8 cellular contexts compared by ENCODE assay signal in the genomic region with DNA sequence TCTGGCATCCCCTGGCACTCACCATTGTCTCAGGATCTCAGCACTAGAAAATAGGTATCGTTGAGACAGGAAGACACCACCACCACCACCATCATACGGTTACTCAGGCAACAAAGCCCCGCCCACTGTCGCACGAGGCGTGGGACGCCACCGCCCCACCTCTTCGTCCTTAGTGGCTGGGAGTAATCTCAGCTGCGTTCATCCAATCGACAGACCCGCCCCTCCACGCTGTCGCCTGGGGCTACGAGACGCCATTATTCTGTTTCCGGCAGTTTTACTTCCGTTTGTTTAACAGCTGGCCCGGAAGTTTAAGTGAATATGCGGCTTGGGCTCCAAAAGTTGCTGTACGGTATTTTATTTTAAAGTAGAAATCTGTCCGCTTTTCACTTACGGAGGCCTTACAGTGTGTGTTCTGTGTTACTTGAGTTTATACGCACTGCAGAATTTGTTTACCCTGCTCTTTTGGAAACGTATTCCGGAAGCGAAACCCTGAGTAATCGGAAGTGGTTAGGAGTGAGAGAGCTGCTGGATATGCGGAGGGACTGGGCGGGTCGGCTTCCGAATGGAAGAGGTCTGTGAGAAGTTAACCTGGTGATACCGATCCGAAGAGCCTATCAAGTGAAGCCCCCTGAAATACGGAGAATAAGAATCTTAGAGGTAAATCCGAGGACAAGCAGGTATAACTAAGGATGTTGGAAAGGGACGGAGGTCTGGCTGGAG. TPM values are rescaled to one million over a fixed set of nuclear protein-coding genes. Genes with fewer than 3 reads are reported as not detected.
DNase-seq lines count a peak whose midpoint lies in the region; ATAC-seq and TF ChIP-seq lines count a peak whose summit lies in the region.

A gene with protein sequence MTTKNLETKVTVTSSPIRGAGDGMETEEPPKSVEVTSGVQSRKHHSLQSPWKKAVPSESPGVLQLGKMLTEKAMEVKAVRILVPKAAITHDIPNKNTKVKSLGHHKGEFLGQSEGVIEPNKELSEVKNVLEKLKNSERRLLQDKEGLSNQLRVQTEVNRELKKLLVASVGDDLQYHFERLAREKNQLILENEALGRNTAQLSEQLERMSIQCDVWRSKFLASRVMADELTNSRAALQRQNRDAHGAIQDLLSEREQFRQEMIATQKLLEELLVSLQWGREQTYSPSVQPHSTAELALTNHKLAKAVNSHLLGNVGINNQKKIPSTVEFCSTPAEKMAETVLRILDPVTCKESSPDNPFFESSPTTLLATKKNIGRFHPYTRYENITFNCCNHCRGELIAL (plus strand): TSS at position 510 of the 720 bp plus-strand sequence. CDS start 1,328 bp downstream, outside the sequence.
A gene with protein sequence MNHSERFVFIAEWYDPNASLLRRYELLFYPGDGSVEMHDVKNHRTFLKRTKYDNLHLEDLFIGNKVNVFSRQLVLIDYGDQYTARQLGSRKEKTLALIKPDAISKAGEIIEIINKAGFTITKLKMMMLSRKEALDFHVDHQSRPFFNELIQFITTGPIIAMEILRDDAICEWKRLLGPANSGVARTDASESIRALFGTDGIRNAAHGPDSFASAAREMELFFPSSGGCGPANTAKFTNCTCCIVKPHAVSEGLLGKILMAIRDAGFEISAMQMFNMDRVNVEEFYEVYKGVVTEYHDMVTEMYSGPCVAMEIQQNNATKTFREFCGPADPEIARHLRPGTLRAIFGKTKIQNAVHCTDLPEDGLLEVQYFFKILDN (minus strand): TSS at position 112 of the 720 bp plus-strand sequence. CDS start 87 bp downstream, at position 25.

- no peaks in the 10 kb centered on the region for H3K27me3 ChIP-seq in spleen (replicated peaks in 1 of 7)

- peaks cover 12 to 69% (median 41%) of the 10 kb centered on the region in 6 donors for H3K4me1 ChIP-seq in spleen

- WGBS in spleen, 5 donors = 0% methylated on average over 37 of the region's 37 CpGs

- ATAC-seq in GM18909 (IDR thresholded peaks at IDR 0.05; ENCODE audit: poor library complexity, unreplicated experiment) (peak; percentile 96), HG03159 (IDR thresholded peaks at IDR 0.05; ENCODE audit: unreplicated experiment) (peak; percentile 94)

- H3K27ac ChIP-seq in spleen = peak within 1 kb of the TSS; percentile 17 to 92 (median 84)

- H3K36me3 ChIP-seq in spleen = peaks cover 0 to 33% (median 15%) of the 10 kb centered on the region in 6 donors

- DNase-seq in AG04449 (ENCODE audit: low read depth, low spot score) = peak; percentile 74
- DNase-seq in NCI-H2227 treated with DMSO at 0.1 percent for 48 hours (lab: John Stamatoyannopoulos, UW) = peak; percentile 97
- DNase-seq in central memory CD4-positive, alpha-beta T cell = peak; percentile 98
- peak; percentile 98 for DNase-seq in inferior parietal cortex (ENCODE audit: extremely low spot score)
- DNase-seq in spleen = peak; percentile 99

- TF ChIP-seq CTCF in AG04449 (IDR thresholded peaks at IDR 0.05; ENCODE audit: insufficient read depth, low read length, missing control alignments) (no peak), WI38 (IDR thresholded peaks at IDR 0.05; ENCODE audit: low read depth, low read length) (no peak), spleen (IDR thresholded peaks at IDR 0.05 in 8 of 11, conservative IDR thresholded peaks at IDR 0.05 in 3 of 11) (peak in 1 of 11 experiments; percentile 35)

- POLR2A ChIA-PET in AG04449 (lab: Yijun Ruan, JAX) = interaction anchor here (0.8 kb wide), 1 partner anchor 765 kb away, joined by 4 read pairs; no protein-coding TSS in a partner anchor

- intact Hi-C loops in spleen (cut with DNase I; ENCODE audit: low total_unique reads) = loop anchor here (10.0 kb wide), 1 partner anchor 933 kb away; no protein-coding TSS in a partner anchor

- CTCF ChIA-PET in AG04449 (lab: Yijun Ruan, JAX) = interaction anchor here (1.7 kb wide), 1 partner anchor 764 kb away, joined by 10 read pairs; no protein-coding TSS in a partner anchor

- peaks cover 0 to 4% (median 0%) of the 10 kb centered on the region in 8 donors for H3K9me3 ChIP-seq in spleen

- no peak for TF ChIP-seq POLR2A in spleen (IDR thresholded peaks at IDR 0.05)

- H3K4me3 ChIP-seq in AG04449 (ENCODE audit: low read depth, low read length) (peak within 1 kb of the TSS; percentile 87), WI38 (ENCODE audit: low read depth, low read length) (peak within 1 kb of the TSS; percentile 91), spleen (peak within 1 kb of the TSS; percentile 50 to 90 (median 76))

RNA-seq across cellular contexts. Expression of the first gene that starts in this region (rescaled TPM):
- 10 to 100 TPM; 16.9 to 33.8 (median 23.0) TPM for total RNA-seq in spleen
- polyA plus RNA-seq in spleen = 1 to 10 TPM; 5.6 to 8.2 (median 6.8) TPM

RNA-seq across cellular contexts. Expression of the second gene that starts in this region (rescaled TPM):
- 10 to 100 TPM in 5 of 7 donors, 1 to 10 TPM in 2; 7.6 to 22.0 (median 13.2) TPM for total RNA-seq in spleen
- polyA plus RNA-seq in spleen = 1 to 10 TPM; 4.0 to 8.0 (median 5.5) TPM

Comparison
In these comparisons a context has a peak if more than half of its experiments do, and no peak if none do; other contexts are left out.
1. Peak in every context shown above with its lines: DNase-seq, ATAC-seq, H3K4me3 ChIP-seq and H3K27ac ChIP-seq.